In the genomic region with DNA sequence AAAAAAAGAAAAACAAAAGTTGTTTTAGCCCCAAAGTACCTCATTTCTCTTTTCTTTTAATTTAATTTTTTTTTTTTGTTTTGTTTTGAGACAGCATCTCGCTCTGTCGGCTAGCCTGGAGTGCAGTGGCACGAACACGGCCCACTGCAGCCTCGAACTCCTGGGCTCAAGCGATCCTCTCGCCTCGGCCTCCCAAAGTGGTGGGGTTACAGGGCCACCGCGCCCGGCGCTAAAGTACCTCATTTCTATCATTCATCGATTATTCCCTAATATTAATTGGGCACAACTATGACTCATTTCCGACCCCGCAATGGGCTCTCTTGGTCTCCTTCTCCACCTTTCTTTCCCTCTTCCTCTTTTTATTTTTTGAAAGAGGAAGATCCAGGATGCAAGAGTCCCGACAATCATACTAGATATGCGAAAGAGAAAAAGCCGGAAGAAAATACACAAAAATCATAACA, we compare ENCODE assay signal across 8 cellular contexts. TPM values are rescaled to one million over a fixed set of nuclear protein-coding genes. Genes with fewer than 3 reads are reported as not detected.
A peak's percentile ranks its signal among the peaks of the same experiment; 100 is the strongest.
DNase-seq lines count a peak whose midpoint lies in the region; ATAC-seq and TF ChIP-seq lines count a peak whose summit lies in the region.

No MANE protein-coding gene starts in this region.

- H3K4me3 ChIP-seq in WI38 (ENCODE audit: low read depth, low read length) (peak overlapping the region; percentile 69), iPS-18a (ENCODE audit: low read length) (peak overlapping the region; percentile 67), suprapubic skin (peak overlapping the region; percentile 56)

- peak overlapping the region; percentile 95 for H3K4me3 Mint-ChIP-seq in activated naive CD4-positive, alpha-beta T cell treated with anti-CD3 and anti-CD28 coated beads, Interleukin-2, amount 10 ng/mL, durations not matched to agents 7 days and 5 days

- CTCF ChIA-PET in activated naive CD4-positive, alpha-beta T cell treated with anti-CD3 and anti-CD28 coated beads, Interleukin-2, amount 10 ng/mL, durations not matched to agents 7 days and 5 days (lab: Charles Lee): interaction anchor here (0.7 to 1.0 kb wide), 2 partner anchors 12 to 111 kb away, joined by 3 to 4 read pairs; no protein-coding TSS in a partner anchor

- peaks cover 50% of the 10 kb centered on the region for H3K4me1 Mint-ChIP-seq in activated naive CD4-positive, alpha-beta T cell treated with anti-CD3 and anti-CD28 coated beads, Interleukin-2, amount 10 ng/mL, durations not matched to agents 7 days and 5 days

- peak overlapping the region; percentile 99 for H3K27ac Mint-ChIP-seq in activated naive CD4-positive, alpha-beta T cell treated with anti-CD3 and anti-CD28 coated beads, Interleukin-2, amount 10 ng/mL, durations not matched to agents 7 days and 5 days

- H3K4me1 ChIP-seq in iPS-18a (ENCODE audit: control insufficient read depth, low read depth, low read length): no peaks in the 10 kb centered on the region
- peaks cover 36% of the 10 kb centered on the region for H3K4me1 ChIP-seq in suprapubic skin

- TF ChIP-seq EP300 in suprapubic skin (IDR thresholded peaks at IDR 0.05): no peak

- H3K27ac ChIP-seq in iPS-18a (ENCODE audit: low read length) (no peak overlapping the region), suprapubic skin (peak overlapping the region; percentile 83)

- peaks cover 23% of the 10 kb centered on the region for H3K27me3 Mint-ChIP-seq in activated naive CD4-positive, alpha-beta T cell treated with anti-CD3 and anti-CD28 coated beads, Interleukin-2, amount 10 ng/mL, durations not matched to agents 7 days and 5 days

- H3K36me3 Mint-ChIP-seq in activated naive CD4-positive, alpha-beta T cell treated with anti-CD3 and anti-CD28 coated beads, Interleukin-2, amount 10 ng/mL, durations not matched to agents 7 days and 5 days: peaks cover 23% of the 10 kb centered on the region

- no peaks in the 10 kb centered on the region for H3K9me3 Mint-ChIP-seq in activated naive CD4-positive, alpha-beta T cell treated with anti-CD3 and anti-CD28 coated beads, Interleukin-2, amount 10 ng/mL, durations not matched to agents 7 days and 5 days

- peak overlapping the region; percentile 22 for H3K9ac ChIP-seq in iPS-18a (ENCODE audit: low read length)

- WGBS in suprapubic skin: 39% methylated on average over 18 of the region's 18 CpGs

- H3K36me3 ChIP-seq in iPS-18a (ENCODE audit: control insufficient read depth, low read depth, low read length) (no peaks in the 10 kb centered on the region), suprapubic skin (peaks cover 4% of the 10 kb centered on the region)

- no peak for DNase-seq in activated naive CD4-positive, alpha-beta T cell treated with anti-CD3 and anti-CD28 coated beads, Interleukin-2, amount 10 ng/mL, durations not matched to agents 7 days and 5 days
- no peak for DNase-seq in activated naive CD4-positive, alpha-beta T cell treated with Interleukin-2 at 50 U/mL for 16 hours
- DNase-seq in suprapubic skin (ENCODE audit: low spot score in 2 of 2) (no peak), NCI-H2081 treated with DMSO at 0.1 percent for 48 hours (lab: John Stamatoyannopoulos, UW) (no peak)
- DNase-seq in activated CD4-positive, alpha-beta T cell treated with anti-CD3 and anti-CD28 coated beads, Interleukin-2, amount 50 U/mL, for 1 hour: no peak

- H3K27me3 ChIP-seq in iPS-18a (ENCODE audit: control insufficient read depth, insufficient read depth, low read length): peaks cover 13% of the 10 kb centered on the region
- no peaks in the 10 kb centered on the region for H3K27me3 ChIP-seq in suprapubic skin

- no peak for TF ChIP-seq CTCF in WI38 (IDR thresholded peaks at IDR 0.05; ENCODE audit: low read depth, low read length)
- no peak for TF ChIP-seq CTCF in suprapubic skin (IDR thresholded peaks at IDR 0.05)

- no peak for TF ChIP-seq POLR2A in suprapubic skin (IDR thresholded peaks at IDR 0.05)

- H3K9me3 ChIP-seq in iPS-18a (ENCODE audit: control insufficient read depth, low read depth, low read length) (no peaks in the 10 kb centered on the region), suprapubic skin (no peaks in the 10 kb centered on the region)

- ATAC-seq in HG02642 (IDR thresholded peaks at IDR 0.05; ENCODE audit: poor library complexity, unreplicated experiment): no peak

RNA-seq across cellular contexts. Expression of gene AIP, which starts 0.5 kb away (rescaled TPM):
- 10 to 100 TPM; 30.5 to 58.4 (median 42.2) TPM for total RNA-seq in suprapubic skin

RNA-seq across cellular contexts. Expression of gene TMEM134, which starts 13.3 kb away (rescaled TPM):
- total RNA-seq in suprapubic skin: 100 to 1,000 TPM; 131 to 376 (median 207) TPM

RNA-seq across cellular contexts. Expression of gene PITPNM1, which starts 22.9 kb away (rescaled TPM):
- 10 to 100 TPM; 12.4 to 25.7 (median 19.7) TPM for total RNA-seq in suprapubic skin

RNA-seq across cellular contexts. Expression of gene CDK2AP2, which starts 25.7 kb away (rescaled TPM):
- 10 to 100 TPM; 16.7 to 44.6 (median 30.9) TPM for total RNA-seq in suprapubic skin

RNA-seq across cellular contexts. Expression of gene CABP4, which starts 27.2 kb away (rescaled TPM):
- total RNA-seq in suprapubic skin: 1 to 10 TPM in 1 of 4 donors, under 1 TPM in 2, not detected in 1; 0.38 to 2.5 (median 0.72) TPM
